ENCODE assay signal across 8 cellular contexts in genomic region chr11:113532697-113533424, GRCh38.
DNase-seq lines count a peak whose midpoint lies in the region; ATAC-seq and TF ChIP-seq lines count a peak whose summit lies in the region.

No MANE protein-coding gene starts in this region.

- DNase-seq in activated gamma-delta T cell treated with Interleukin-2 at 50 U/mL for 16 hours (peak; percentile 48), activated gamma-delta T cell (lab: John Stamatoyannopoulos, UW) (no peak), NCI-H1694 treated with DMSO at 0.1 percent for 48 hours (lab: John Stamatoyannopoulos, UW) (peak; percentile 10), T-helper 9 cell (peak; percentile 52), astrocyte of the spinal cord (ENCODE audit: low read depth, low spot score) (peak; percentile 77), iPS-NIHi11 (ENCODE audit: low spot score) (peak; percentile 81)
- peak; percentile 18 to 61 for DNase-seq in stimulated activated CD4-positive, alpha-beta T cell treated with anti-CD3 and anti-CD28 coated beads, Interleukin-12 subunit alpha, Interleukin-12 subunit beta, amount 100 ng/mL, for 24 hours (ENCODE audit: low read depth in 2 of 2)

- H3K4me3 ChIP-seq in astrocyte of the spinal cord (ENCODE audit: low read depth, low read length): no peak overlapping the region

- in situ Hi-C loops in astrocyte of the spinal cord (cut with HindIII; ENCODE audit: low sequenced_read_pairs): no loop called here

- peak; percentile 94 for TF ChIP-seq CTCF in astrocyte of the spinal cord (IDR thresholded peaks at IDR 0.05; ENCODE audit: low read depth, low read length)

- no peak for ATAC-seq in HG03457 (IDR thresholded peaks at IDR 0.05; ENCODE audit: unreplicated experiment)
